In genomic region chr15:49135893-49136292, GRCh38 we compare ENCODE assay signal across 12 cellular contexts. TPM values are rescaled to one million over a fixed set of nuclear protein-coding genes. Genes with fewer than 3 reads are reported as not detected.
DNase-seq lines count a peak whose midpoint lies in the region; ATAC-seq, FAIRE-seq and TF ChIP-seq lines count a peak whose summit lies in the region.
"Had no signal": no experiment of that assay in that cellular context is flagged by ENCODE, and none has a peak within 500 bp of the region (broad histone marks: within the 10 kb centered on the region; RNA-seq: fewer than 3 reads in every experiment).

No MANE protein-coding gene starts in this region.

- intact Hi-C loops in aorta (cut with DNase I) = loop anchor here in 1 of 2 donors (10.0 kb wide), 1 partner anchor 91 kb away; the partner anchor contains the start of gene SECISBP2L

- no peak for TF ChIP-seq CTCF in keratinocyte (optimal IDR thresholded peaks at IDR 0.05 in 1 of 3, IDR thresholded peaks at IDR 0.05 in 1 of 3, conservative IDR thresholded peaks at IDR 0.05 in 1 of 3; ENCODE audit: extremely low read depth in 1 of 3, insufficient read depth in 2 of 3, low read length in 3 of 3)

- H3K36me3 Mint-ChIP-seq in activated naive CD8-positive, alpha-beta T cell treated with anti-CD3 and anti-CD28 coated beads, Interleukin-2, amount 50 U/mL, for 24 hours (ENCODE audit: low read depth) = peaks cover 52% of the 10 kb centered on the region

- FAIRE-seq in keratinocyte (lab: Jason Lieb, UNC) = no peak

- H3K4me1 ChIP-seq in keratinocyte (ENCODE audit: control insufficient read depth, extremely low read depth, insufficient read depth, low read length) = peaks cover 19% of the 10 kb centered on the region
- H3K4me1 ChIP-seq in aorta (ENCODE audit: control insufficient read depth in 1 of 2, insufficient read depth in 2 of 2, low read length in 2 of 2) = no peaks in the 10 kb centered on the region
- H3K4me1 ChIP-seq: adrenal gland, HAP-1 had no signal

- H3K4me1 Mint-ChIP-seq in activated naive CD8-positive, alpha-beta T cell treated with anti-CD3 and anti-CD28 coated beads, Interleukin-2, amount 50 U/mL, for 24 hours = peaks cover 21% of the 10 kb centered on the region

- peak; percentile 35 for DNase-seq in AG08395 (ENCODE audit: low spot score)
- peak; percentile 88 for DNase-seq in HS-27A (ENCODE audit: low read depth)
- DNase-seq in activated naive CD8-positive, alpha-beta T cell treated with anti-CD3 and anti-CD28 coated beads, Interleukin-2, amount 50 U/mL, for 24 hours = no peak
- no peak for DNase-seq in keratinocyte (ENCODE audit: low read depth, low spot score)
- DNase-seq in foreskin melanocyte = no peak
- no peak for DNase-seq in NCI-H82 (lab: John Stamatoyannopoulos, UW)
- no peak for DNase-seq in aorta
- DNase-seq in effector CD4-positive, alpha-beta T cell = no peak
- DNase-seq: adrenal gland; CD8-positive, alpha-beta T cell; NCI-H774 had no signal

- no peak for ATAC-seq in activated naive CD8-positive, alpha-beta T cell treated with anti-CD3 and anti-CD28 coated beads, Interleukin-2, amount 50 U/mL, for 24 hours
- ATAC-seq in aorta (ENCODE audit: low FRiP score) = no peak
- ATAC-seq: CD8-positive, alpha-beta T cell had no signal

- H2AFZ ChIP-seq in keratinocyte (ENCODE audit: control insufficient read depth, low read length) = no peak overlapping the region

- H3K9me3 ChIP-seq in keratinocyte (ENCODE audit: control insufficient read depth, low read depth, low read length) = no peaks in the 10 kb centered on the region
- no peaks in the 10 kb centered on the region for H3K9me3 ChIP-seq in aorta (ENCODE audit: control insufficient read depth, low read length)
- H3K9me3 ChIP-seq: adrenal gland, HAP-1 had no signal

- H3K4me2 ChIP-seq in keratinocyte (ENCODE audit: control insufficient read depth, extremely low read depth, insufficient read depth, low read depth, low read length) = peak overlapping the region; percentile 43

- H3K27ac ChIP-seq in keratinocyte (ENCODE audit: control insufficient read depth, insufficient read depth, low read length) (peak overlapping the region; percentile 69), aorta (ENCODE audit: low read depth in 1 of 2, low read length in 2 of 2) (no peak overlapping the region)
- H3K27ac ChIP-seq: adrenal gland had no signal

- no peak overlapping the region for H3K9ac ChIP-seq in keratinocyte (ENCODE audit: control insufficient read depth, extremely low read depth, insufficient read depth, low read length)

- 18 to 31% methylated on average over 3 of the region's 3 CpGs for WGBS in aorta, 2 donors

- no peaks in the 10 kb centered on the region for H4K20me1 ChIP-seq in keratinocyte (ENCODE audit: control insufficient read depth, extremely low read depth, insufficient read depth, low read length)

- no peaks in the 10 kb centered on the region for H3K27me3 Mint-ChIP-seq in activated naive CD8-positive, alpha-beta T cell treated with anti-CD3 and anti-CD28 coated beads, Interleukin-2, amount 50 U/mL, for 24 hours

- H3K27me3 ChIP-seq in keratinocyte (ENCODE audit: control insufficient read depth, extremely low read depth, insufficient read depth, low read length) (no peaks in the 10 kb centered on the region), aorta (ENCODE audit: control insufficient read depth in 1 of 2, insufficient read depth in 2 of 2, low read length in 1 of 2) (no peaks in the 10 kb centered on the region)
- H3K27me3 ChIP-seq: adrenal gland had no signal

- no peaks in the 10 kb centered on the region for H3K9me1 ChIP-seq in keratinocyte (ENCODE audit: control insufficient read depth, extremely low read depth, insufficient read depth, low read length)

- H3K4me3 ChIP-seq in keratinocyte (ENCODE audit: control insufficient read depth in 2 of 3, extremely low read depth in 1 of 3, insufficient read depth in 2 of 3, low read depth in 1 of 3, low read length in 3 of 3) = no peak overlapping the region
- H3K4me3 ChIP-seq in aorta (ENCODE audit: low read length in 2 of 2) = no peak overlapping the region
- H3K4me3 ChIP-seq: adrenal gland, HAP-1 had no signal

- no peaks in the 10 kb centered on the region for H3K9me3 Mint-ChIP-seq in activated naive CD8-positive, alpha-beta T cell treated with anti-CD3 and anti-CD28 coated beads, Interleukin-2, amount 50 U/mL, for 24 hours
- H3K9me3 Mint-ChIP-seq: CD8-positive, alpha-beta T cell had no signal

- dilution Hi-C loops in keratinocyte (cut with MboI; ENCODE audit: extremely low pct_ligation_motif_present, low sequenced_read_pairs) = loop anchor here (25.0 kb wide), 1 partner anchor 99 kb away; the partner anchor contains the start of gene SECISBP2L

- peaks cover 13% of the 10 kb centered on the region for H3K79me2 ChIP-seq in keratinocyte (ENCODE audit: control insufficient read depth, insufficient read depth, low read length)

- H3K4me3 Mint-ChIP-seq in activated naive CD8-positive, alpha-beta T cell treated with anti-CD3 and anti-CD28 coated beads, Interleukin-2, amount 50 U/mL, for 24 hours = no peak overlapping the region
- H3K4me3 Mint-ChIP-seq: CD8-positive, alpha-beta T cell had no signal

- peaks cover 5 to 16% of the 10 kb centered on the region in 2 experiments for H3K36me3 ChIP-seq in keratinocyte (ENCODE audit: control insufficient read depth in 2 of 2, extremely low read depth in 1 of 2, insufficient read depth in 2 of 2, low read length in 2 of 2)
- H3K36me3 ChIP-seq in aorta (ENCODE audit: control insufficient read depth in 1 of 2, insufficient read depth in 2 of 2, low read length in 1 of 2) = no peaks in the 10 kb centered on the region

- H3K27ac Mint-ChIP-seq in activated naive CD8-positive, alpha-beta T cell treated with anti-CD3 and anti-CD28 coated beads, Interleukin-2, amount 50 U/mL, for 24 hours = peak overlapping the region; percentile 75
- H3K27ac Mint-ChIP-seq: CD8-positive, alpha-beta T cell had no signal

RNA-seq across cellular contexts. Expression of gene COPS2, which starts 19.5 kb away (rescaled TPM):
- polyA plus RNA-seq in keratinocyte (51.3 to 114 TPM (median 52.7 TPM) in 3 replicates), aorta (10 to 100 TPM; 64.5 to 85.9 TPM)
- 150 TPM for polyA plus RNA-seq in keratinocyte (2011; ENCODE audit: low read depth)
- 49.1 and 109 TPM in 2 replicates for polyA plus RNA-seq in keratinocyte (2011; cell fraction: cytosol; rRNA removed)
- polyA plus RNA-seq in keratinocyte (2011; cell fraction: nucleus; rRNA removed) = 29.2 and 39.9 TPM in 2 replicates
- polyA plus RNA-seq in keratinocyte (2012; ENCODE audit: low replicate concordance) = 68.1 and 69.4 TPM in 2 replicates
- 10.5 to 62.8 TPM (median 23.2 TPM) in 3 replicates for polyA minus RNA-seq in keratinocyte
- 25.9 TPM for polyA minus RNA-seq in keratinocyte (2011; cell fraction: cytosol; rRNA and poly(A)+ RNA removed)
- polyA minus RNA-seq in keratinocyte (2011; cell fraction: nucleus; rRNA and poly(A)+ RNA removed) = 13.9 and 32.0 TPM in 2 replicates
- total RNA-seq in aorta = 10 to 100 TPM; 60.9 to 69.3 TPM

RNA-seq across cellular contexts. Expression of gene GALK2, which starts 34.2 kb away (rescaled TPM):
- polyA plus RNA-seq in keratinocyte (20.7 to 29.7 TPM (median 29.7 TPM) in 3 replicates), aorta (10 to 100 TPM; 12.4 to 16.5 TPM)
- 14.3 TPM for polyA plus RNA-seq in keratinocyte (2011; ENCODE audit: low read depth)
- polyA plus RNA-seq in keratinocyte (2011; cell fraction: cytosol; rRNA removed) = 14.9 and 19.7 TPM in 2 replicates
- 21.6 and 24.9 TPM in 2 replicates for polyA plus RNA-seq in keratinocyte (2011; cell fraction: nucleus; rRNA removed)
- 19.6 and 22.5 TPM in 2 replicates for polyA plus RNA-seq in keratinocyte (2012; ENCODE audit: low replicate concordance)
- 16.0 to 35.2 TPM (median 29.2 TPM) in 3 replicates for polyA minus RNA-seq in keratinocyte
- 10.7 TPM for polyA minus RNA-seq in keratinocyte (2011; cell fraction: cytosol; rRNA and poly(A)+ RNA removed)
- polyA minus RNA-seq in keratinocyte (2011; cell fraction: nucleus; rRNA and poly(A)+ RNA removed) = 19.0 and 26.9 TPM in 2 replicates
- total RNA-seq in aorta = 10 to 100 TPM; 27.4 to 36.2 TPM

Comparison
In these comparisons a context has a peak if more than half of its experiments do, and no peak if none do; other contexts are left out.
1. DNase-seq: peak in AG08395 (single experiment) and HS-27A (single experiment); none in activated naive CD8-positive, alpha-beta T cell treated with anti-CD3 and anti-CD28 coated beads, Interleukin-2, amount 50 U/mL, for 24 hours (single experiment), keratinocyte (single experiment), foreskin melanocyte (single experiment), NCI-H82 (single experiment), aorta (0 of 2) and effector CD4-positive, alpha-beta T cell (single experiment).